In genomic region chr21:36463991-36464390, GRCh38 we compare ENCODE assay signal across 17 cellular contexts. TPM values are rescaled to one million over a fixed set of nuclear protein-coding genes. Genes with fewer than 3 reads are reported as not detected.
DNase-seq lines count a peak whose midpoint lies in the region; ATAC-seq, FAIRE-seq and TF ChIP-seq lines count a peak whose summit lies in the region.
"Had no signal": no experiment of that assay in that cellular context is flagged by ENCODE, and none has a peak within 500 bp of the region (broad histone marks: within the 10 kb centered on the region; RNA-seq: fewer than 3 reads in every experiment).

No MANE protein-coding gene starts in this region.

- no peak overlapping the region for H3K4me3 Mint-ChIP-seq in activated CD4-positive, alpha-beta T cell treated with anti-CD3 and anti-CD28 coated beads for 36 hours
- no peak overlapping the region for H3K4me3 Mint-ChIP-seq in activated CD4-positive, alpha-beta T cell treated with anti-CD3 and anti-CD28 coated beads, Interleukin-2, amount 10 ng/mL, durations not matched to agents 24 days and 14 days
- H3K4me3 Mint-ChIP-seq: CD4-positive, CD25-positive, alpha-beta regulatory T cell; IgD-negative memory B cell had no signal

- DNase-seq in activated CD4-positive, alpha-beta T cell treated with anti-CD3 and anti-CD28 coated beads for 36 hours: no peak
- DNase-seq in activated CD4-positive, alpha-beta T cell treated with anti-CD3 and anti-CD28 coated beads, Interleukin-2, amount 10 ng/mL, durations not matched to agents 24 days and 14 days: no peak
- DNase-seq in kidney (peak; percentile 69), spleen (peak; percentile 34), NCI-H345 (lab: John Stamatoyannopoulos, UW) (no peak)
- DNase-seq: Calu3; CD4-positive, CD25-positive, alpha-beta regulatory T cell; DMS 273 treated with DMSO at 0.1 percent for 48 hours; H7 had no signal

- peak; percentile 12 for ATAC-seq in activated CD4-positive, alpha-beta T cell treated with anti-CD3 and anti-CD28 coated beads for 36 hours
- ATAC-seq in HG02588 (IDR thresholded peaks at IDR 0.05; ENCODE audit: unreplicated experiment): no peak
- ATAC-seq in GM18858 (IDR thresholded peaks at IDR 0.05; ENCODE audit: unreplicated experiment): no peak

- TF ChIP-seq POLR2A in spleen (IDR thresholded peaks at IDR 0.05): no peak

- H3K9me3 ChIP-seq in OCI-LY3 (ENCODE audit: insufficient read depth, low read length): no peaks in the 10 kb centered on the region
- no peaks in the 10 kb centered on the region for H3K9me3 ChIP-seq in kidney (ENCODE audit: control insufficient read depth in 1 of 2, low read length in 2 of 2)
- no peaks in the 10 kb centered on the region for H3K9me3 ChIP-seq in spleen
- H3K9me3 ChIP-seq: BLaER1 had no signal

- H3K27ac ChIP-seq in OCI-LY3 (ENCODE audit: low read length) (peak overlapping the region; percentile 64), kidney (ENCODE audit: low read depth in 2 of 2, low read length in 2 of 2) (peak overlapping the region in 1 of 2 donors; percentile 26), spleen (no peak overlapping the region)
- H3K27ac ChIP-seq: 22Rv1, BLaER1 had no signal

- H3K9ac ChIP-seq in OCI-LY3 (ENCODE audit: low read length) (no peak overlapping the region; the same call in 1 of the 2 replicates), kidney (ENCODE audit: low read length in 2 of 2) (no peak overlapping the region)
- H3K9ac ChIP-seq: BLaER1 had no signal

- CTCF ChIA-PET in activated CD4-positive, alpha-beta T cell treated with anti-CD3 and anti-CD28 coated beads for 36 hours (lab: Charles Lee): no interaction called here

- FAIRE-seq in kidney (lab: Jason Lieb, UNC): no peak

- WGBS in spleen, 5 donors: 43 to 51% (median 47%) methylated on average over 10 of the region's 10 CpGs

- H2AFZ ChIP-seq in OCI-LY3 (ENCODE audit: low read depth, low read length): no peak overlapping the region; the same call in 1 of the 2 replicates

- H3K4me1 Mint-ChIP-seq in activated CD4-positive, alpha-beta T cell treated with anti-CD3 and anti-CD28 coated beads for 36 hours: peaks cover 2% of the 10 kb centered on the region
- H3K4me1 Mint-ChIP-seq in activated CD4-positive, alpha-beta T cell treated with anti-CD3 and anti-CD28 coated beads, Interleukin-2, amount 10 ng/mL, durations not matched to agents 24 days and 14 days: peaks cover 2% of the 10 kb centered on the region
- H3K4me1 Mint-ChIP-seq: CD4-positive, CD25-positive, alpha-beta regulatory T cell had no signal

- POLR2A ChIA-PET in activated CD4-positive, alpha-beta T cell treated with anti-CD3 and anti-CD28 coated beads for 36 hours (lab: Charles Lee): no interaction called here

- H4K20me1 ChIP-seq in OCI-LY3 (ENCODE audit: insufficient read depth, low read length): no peaks in the 10 kb centered on the region
- H4K20me1 ChIP-seq: BLaER1 had no signal

- H3K4me3 ChIP-seq in OCI-LY3 (ENCODE audit: low read length) (peak overlapping the region; percentile 56), kidney (ENCODE audit: low read length in 2 of 2) (no peak overlapping the region), spleen (no peak overlapping the region)
- H3K4me3 ChIP-seq: BLaER1 had no signal

- H3K9me3 Mint-ChIP-seq in activated CD4-positive, alpha-beta T cell treated with anti-CD3 and anti-CD28 coated beads for 36 hours (ENCODE audit: low read depth): no peaks in the 10 kb centered on the region
- H3K9me3 Mint-ChIP-seq in activated CD4-positive, alpha-beta T cell treated with anti-CD3 and anti-CD28 coated beads, Interleukin-2, amount 10 ng/mL, durations not matched to agents 24 days and 14 days: no peaks in the 10 kb centered on the region
- H3K9me3 Mint-ChIP-seq: CD4-positive, CD25-positive, alpha-beta regulatory T cell; IgD-negative memory B cell had no signal

- H3K36me3 ChIP-seq in OCI-LY3 (replicated peaks; ENCODE audit: low read depth, low read length) (no peaks in the 10 kb centered on the region), kidney (ENCODE audit: control insufficient read depth in 1 of 2, insufficient read depth in 2 of 2, low read length in 2 of 2) (no peaks in the 10 kb centered on the region), spleen (no peaks in the 10 kb centered on the region)
- H3K36me3 ChIP-seq: BLaER1 had no signal

- no peaks in the 10 kb centered on the region for H3K36me3 Mint-ChIP-seq in activated CD4-positive, alpha-beta T cell treated with anti-CD3 and anti-CD28 coated beads for 36 hours (ENCODE audit: low read depth)
- no peaks in the 10 kb centered on the region for H3K36me3 Mint-ChIP-seq in activated CD4-positive, alpha-beta T cell treated with anti-CD3 and anti-CD28 coated beads, Interleukin-2, amount 10 ng/mL, durations not matched to agents 24 days and 14 days (ENCODE audit: low read depth)
- H3K36me3 Mint-ChIP-seq: CD4-positive, CD25-positive, alpha-beta regulatory T cell; IgD-negative memory B cell had no signal

- H3K4me1 ChIP-seq in OCI-LY3 (ENCODE audit: low read length) (peaks cover 15% of the 10 kb centered on the region), kidney (ENCODE audit: control insufficient read depth in 1 of 2, insufficient read depth in 1 of 2, low read depth in 1 of 2, low read length in 2 of 2) (peaks cover 7 to 20% of the 10 kb centered on the region in 2 donors), spleen (peaks cover 0 to 4% (median 0%) of the 10 kb centered on the region in 6 donors)
- H3K4me1 ChIP-seq: BLaER1 had no signal

- intact Hi-C loops in activated CD4-positive, alpha-beta T cell treated with anti-CD3 and anti-CD28 coated beads for 36 hours (cut with DNase I, micrococcal nuclease): no loop called here
- intact Hi-C loops in activated CD4-positive, alpha-beta T cell treated with anti-CD3 and anti-CD28 coated beads, Interleukin-2, amount 10 ng/mL, durations not matched to agents 24 days and 14 days (cut with micrococcal nuclease): no loop called here
- intact Hi-C loops in kidney (cut with DNase I): no loop called here
- intact Hi-C loops in spleen (cut with DNase I; ENCODE audit: low total_unique reads): no loop called here

- H3K27ac Mint-ChIP-seq in activated CD4-positive, alpha-beta T cell treated with anti-CD3 and anti-CD28 coated beads for 36 hours: no peak overlapping the region
- H3K27ac Mint-ChIP-seq in activated CD4-positive, alpha-beta T cell treated with anti-CD3 and anti-CD28 coated beads, Interleukin-2, amount 10 ng/mL, durations not matched to agents 24 days and 14 days: no peak overlapping the region
- H3K27ac Mint-ChIP-seq: CD4-positive, CD25-positive, alpha-beta regulatory T cell; IgD-negative memory B cell had no signal

- TF ChIP-seq CTCF in OCI-LY3 (IDR thresholded peaks at IDR 0.05; ENCODE audit: low read depth, low read length) (no peak), kidney (IDR thresholded peaks at IDR 0.05; ENCODE audit: borderline replicate concordance, extremely low read depth, insufficient read depth) (no peak), spleen (IDR thresholded peaks at IDR 0.05 in 8 of 11, conservative IDR thresholded peaks at IDR 0.05 in 3 of 11) (no peak)

- H3K79me2 ChIP-seq in OCI-LY3 (ENCODE audit: low read length): no peaks in the 10 kb centered on the region

- H3K27me3 Mint-ChIP-seq in activated CD4-positive, alpha-beta T cell treated with anti-CD3 and anti-CD28 coated beads for 36 hours: no peaks in the 10 kb centered on the region
- no peaks in the 10 kb centered on the region for H3K27me3 Mint-ChIP-seq in activated CD4-positive, alpha-beta T cell treated with anti-CD3 and anti-CD28 coated beads, Interleukin-2, amount 10 ng/mL, durations not matched to agents 24 days and 14 days
- H3K27me3 Mint-ChIP-seq: CD4-positive, CD25-positive, alpha-beta regulatory T cell had no signal

- H3K4me2 ChIP-seq in OCI-LY3 (ENCODE audit: low read length): peak overlapping the region; percentile 54
- H3K4me2 ChIP-seq: BLaER1 had no signal

- H3K27me3 ChIP-seq in OCI-LY3 (ENCODE audit: low read depth, low read length) (no peaks in the 10 kb centered on the region), spleen (replicated peaks in 1 of 7) (peaks cover 0 to 30% (median 0%) of the 10 kb centered on the region in 7 donors)
- H3K27me3 ChIP-seq: BLaER1 had no signal

RNA-seq across cellular contexts. Expression of gene CLDN14, which starts 15.9 kb away (rescaled TPM):
- total RNA-seq in activated CD4-positive, alpha-beta T cell treated with anti-CD3 and anti-CD28 coated beads for 36 hours: not detected
- total RNA-seq in activated CD4-positive, alpha-beta T cell treated with anti-CD3 and anti-CD28 coated beads, Interleukin-2, amount 10 ng/mL, durations not matched to agents 24 days and 14 days: not detected in 2 replicates
- total RNA-seq in kidney (8.7 TPM), spleen (under 1 TPM in 3 of 7 donors, not detected in 4; 0.46 to 0.94 (median 0.70) TPM)
- polyA plus RNA-seq in kidney (ENCODE audit: insufficient read depth, low read depth, low replicate concordance) (10.0 TPM), spleen (under 1 TPM; 0.13 to 0.24 (median 0.15) TPM)
- total RNA-seq: A673; Calu3; CD4-positive, CD25-positive, alpha-beta regulatory T cell; H7; HT1080 had no signal
- polyA plus RNA-seq: CD4-positive, CD25-positive, alpha-beta regulatory T cell; IgD-negative memory B cell had no signal

Comparison
In these comparisons a context has a peak if more than half of its experiments do, and no peak if none do; other contexts are left out.
1. DNase-seq: peak in kidney (single experiment) and spleen (single experiment); none in activated CD4-positive, alpha-beta T cell treated with anti-CD3 and anti-CD28 coated beads for 36 hours (single experiment), activated CD4-positive, alpha-beta T cell treated with anti-CD3 and anti-CD28 coated beads, Interleukin-2, amount 10 ng/mL, durations not matched to agents 24 days and 14 days (single experiment) and NCI-H345 (single experiment).